In genomic region chr5:69158039-69158438, GRCh38 we compare ENCODE assay signal across 9 cellular contexts.
"Had no signal": no experiment of that assay in that cellular context is flagged by ENCODE, and none has a peak within 500 bp of the region (broad histone marks: within the 10 kb centered on the region; RNA-seq: fewer than 3 reads in every experiment).

No MANE protein-coding gene starts in this region.

- H3K27ac Mint-ChIP-seq: H9, HFFc6, IgD-negative memory B cell had no signal

- DNase-seq: GM23248, GOT3, H9, HCEC 1CT, HFFc6, KBM-7 had no signal

- H3K4me3 Mint-ChIP-seq: H9, HFFc6, IgD-negative memory B cell had no signal

- H3K4me1 Mint-ChIP-seq: H9, IgD-negative memory B cell had no signal

- H3K9me3 Mint-ChIP-seq: H9, HFFc6, IgD-negative memory B cell had no signal

- ATAC-seq: HepG2 had no signal

- H3K27me3 Mint-ChIP-seq: IgD-negative memory B cell had no signal

- H3K36me3 Mint-ChIP-seq: IgD-negative memory B cell had no signal

- H3K4me3 ChIP-seq: GM23248 had no signal

- H3K27ac ChIP-seq: GM23248, HL-60 had no signal
